Comparison of ENCODE assay signal across 15 cellular contexts in genomic region chr12:130707571-130707891, GRCh38. TPM values are rescaled to one million over a fixed set of nuclear protein-coding genes. Genes with fewer than 3 reads are reported as not detected.
A peak's percentile ranks its signal among the peaks of the same experiment; 100 is the strongest.
DNase-seq lines count a peak whose midpoint lies in the region; ATAC-seq and TF ChIP-seq lines count a peak whose summit lies in the region.
"Had no signal": no experiment of that assay in that cellular context is flagged by ENCODE, and none has a peak within 500 bp of the region (broad histone marks: within the 10 kb centered on the region; RNA-seq: fewer than 3 reads in every experiment).

No MANE protein-coding gene starts in this region.

- H3K4me3 Mint-ChIP-seq in endothelial cell (ENCODE audit: unreplicated experiment): peak overlapping the region; percentile 3
- H3K4me3 Mint-ChIP-seq in neural progenitor cell: no peak overlapping the region
- H3K4me3 Mint-ChIP-seq: CD4-positive, alpha-beta T cell had no signal

- H3K79me2 ChIP-seq in neural progenitor cell (ENCODE audit: low read depth): no peaks in the 10 kb centered on the region

- H3K36me3 Mint-ChIP-seq in endothelial cell (ENCODE audit: low read depth, unreplicated experiment) (peaks cover 14% of the 10 kb centered on the region), neural progenitor cell (no peaks in the 10 kb centered on the region)

- H3K9me3 Mint-ChIP-seq in endothelial cell (ENCODE audit: unreplicated experiment): peaks cover 45% of the 10 kb centered on the region
- H3K9me3 Mint-ChIP-seq in neural progenitor cell: no peaks in the 10 kb centered on the region
- H3K9me3 Mint-ChIP-seq: CD4-positive, alpha-beta T cell had no signal

- H2AFZ ChIP-seq in neural progenitor cell (replicated peaks): no peak overlapping the region
- H2AFZ ChIP-seq: GM23248 had no signal

- H3K27ac ChIP-seq in coronary artery (no peak overlapping the region), neural progenitor cell (no peak overlapping the region)
- H3K27ac ChIP-seq: C4-2B, GM23248, HL-60 had no signal

- ATAC-seq in GM19395 (IDR thresholded peaks at IDR 0.05; ENCODE audit: unreplicated experiment) (no peak), HG02623 (IDR thresholded peaks at IDR 0.05; ENCODE audit: unreplicated experiment) (no peak)

- H3K27me3 Mint-ChIP-seq in endothelial cell (ENCODE audit: unreplicated experiment) (peaks cover 19% of the 10 kb centered on the region), neural progenitor cell (ENCODE audit: insufficient read depth, low read depth) (peaks cover 17% of the 10 kb centered on the region)

- H3F3A ChIP-seq in neural progenitor cell (ENCODE audit: low read depth): no peaks in the 10 kb centered on the region

- H3K4me1 Mint-ChIP-seq in endothelial cell (ENCODE audit: unreplicated experiment) (no peaks in the 10 kb centered on the region), neural progenitor cell (peaks cover 43% of the 10 kb centered on the region)

- in situ Hi-C loops in ACHN (cut with HindIII; ENCODE audit: low pct_ligation_motif_present, low pct_unique_long_range_greater_than_20kb, low sequenced_read_pairs): no loop called here

- H3K4me3 ChIP-seq in coronary artery (no peak overlapping the region), neural progenitor cell (no peak overlapping the region)
- H3K4me3 ChIP-seq: GM23248 had no signal

- peaks cover 24% of the 10 kb centered on the region for H3K4me1 ChIP-seq in neural progenitor cell
- H3K4me1 ChIP-seq: Caco-2 had no signal

- H3K27ac Mint-ChIP-seq in endothelial cell (ENCODE audit: unreplicated experiment) (no peak overlapping the region), neural progenitor cell (peak overlapping the region; percentile 1)
- H3K27ac Mint-ChIP-seq: CD4-positive, alpha-beta T cell had no signal

- H4K20me1 ChIP-seq in neural progenitor cell (ENCODE audit: low read depth): no peaks in the 10 kb centered on the region

- no peak overlapping the region for H3K9ac ChIP-seq in neural progenitor cell
- H3K9ac ChIP-seq: GM23248 had no signal

- H3K9me3 ChIP-seq in neural progenitor cell (ENCODE audit: low read depth): no peaks in the 10 kb centered on the region
- H3K9me3 ChIP-seq: Caco-2 had no signal

- peaks cover 16% of the 10 kb centered on the region for H3K27me3 ChIP-seq in neural progenitor cell

- DNase-seq in coronary artery (ENCODE audit: low spot score) (peak; percentile 40), endothelial cell (ENCODE audit: low spot score) (no peak), neural progenitor cell (ENCODE audit: low spot score) (no peak), ACHN (no peak)
- DNase-seq in activated CD4-positive, alpha-beta T cell treated with anti-CD3 and anti-CD28 coated beads, Interleukin-2, amount 50 U/mL, for 48 hours: no peak
- DNase-seq: AML-193; CD4-positive, alpha-beta T cell; GM23248; HCEC 1CT had no signal

- TF ChIP-seq CTCF in coronary artery (IDR thresholded peaks at IDR 0.05) (no peak), endothelial cell (IDR thresholded peaks at IDR 0.05; ENCODE audit: unreplicated experiment) (no peak), neural progenitor cell (IDR thresholded peaks at IDR 0.05) (no peak)

- H3K36me3 ChIP-seq in neural progenitor cell: no peaks in the 10 kb centered on the region

- no peak overlapping the region for H3K4me2 ChIP-seq in neural progenitor cell

RNA-seq across cellular contexts. Expression of gene RIMBP2, which starts 8.6 kb away (rescaled TPM):
- total RNA-seq in endothelial cell (ENCODE audit: unreplicated experiment): 1.4 TPM
- 0.84 and 0.99 TPM in 2 replicates for total RNA-seq in neural progenitor cell (ENCODE audit: low replicate concordance)
- total RNA-seq: Caco-2; CD4-positive, alpha-beta T cell; GM23248; HT1080 had no signal
